In the genomic region with DNA sequence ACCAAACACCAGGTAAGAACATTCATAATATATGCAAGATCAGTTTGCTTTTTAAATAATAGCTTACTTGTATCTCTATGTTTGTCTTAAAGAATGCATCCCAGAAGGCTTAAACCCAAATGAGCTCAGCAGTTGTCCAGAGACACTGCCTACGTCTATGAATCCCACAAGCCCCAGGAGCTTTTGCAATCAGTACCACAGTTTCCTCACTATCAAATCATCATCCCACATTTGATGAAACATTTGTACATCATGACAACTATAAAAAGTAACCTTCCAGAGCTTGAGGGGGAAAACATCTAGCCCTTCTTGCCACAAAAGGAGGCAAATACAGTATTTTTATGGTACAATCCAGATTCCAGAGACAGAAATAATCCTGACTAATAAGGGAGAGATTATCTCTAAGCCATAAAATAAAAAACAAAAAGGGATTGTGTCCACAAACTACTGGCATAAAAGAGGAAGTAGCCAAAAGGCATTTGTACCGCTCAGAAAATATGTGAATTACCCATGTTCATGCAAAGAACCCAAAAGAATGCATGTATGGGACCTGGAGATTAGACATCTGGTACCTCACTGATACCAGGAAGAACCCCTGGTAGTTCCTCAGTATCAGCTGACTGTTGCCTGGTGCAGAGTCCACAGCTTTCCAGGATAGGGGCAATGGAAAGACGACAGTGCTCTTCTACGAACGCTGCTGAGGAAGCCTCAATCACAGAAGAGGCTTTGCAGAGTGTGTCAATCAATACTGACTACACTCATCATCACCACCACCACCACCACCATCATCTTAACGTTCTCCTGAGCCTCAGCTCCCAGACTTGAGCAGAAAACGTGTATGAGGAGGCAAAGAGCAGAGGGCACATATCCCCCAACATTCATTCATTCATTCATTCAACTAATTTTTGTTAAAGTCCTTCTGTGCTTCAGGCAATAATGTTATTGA, we compare ENCODE assay signal across 12 cellular contexts.
DNase-seq lines count a peak whose midpoint lies in the region; ATAC-seq, FAIRE-seq and TF ChIP-seq lines count a peak whose summit lies in the region.
"Had no signal": no experiment of that assay in that cellular context is flagged by ENCODE, and none has a peak within 500 bp of the region (broad histone marks: within the 10 kb centered on the region; RNA-seq: fewer than 3 reads in every experiment).

No MANE protein-coding gene starts in this region.

- no peaks in the 10 kb centered on the region for H3K27me3 ChIP-seq in skeletal muscle satellite cell (ENCODE audit: control insufficient read depth, insufficient read depth, low read length)

- no peaks in the 10 kb centered on the region for H3K9me3 ChIP-seq in skeletal muscle satellite cell (replicated peaks; ENCODE audit: low read length)

- FAIRE-seq in frontal cortex (lab: Jason Lieb, UNC), result no peak

- ATAC-seq in GM21576 (IDR thresholded peaks at IDR 0.05; ENCODE audit: unreplicated experiment), result no peak
- ATAC-seq: left lobe of liver had no signal

- no peak for TF ChIP-seq CTCF in fibroblast of villous mesenchyme (IDR thresholded peaks at IDR 0.05; ENCODE audit: insufficient read depth, low read depth, low read length)

- DNase-seq in ELR (ENCODE audit: low read depth), result peak; percentile 4
- DNase-seq in SKM-1 treated with dmso at 0.1 percent for 144 hours (lab: John Stamatoyannopoulos, UW; ENCODE audit: unreplicated experiment), result peak; percentile 76
- DNase-seq in fibroblast of villous mesenchyme (ENCODE audit: low read depth), result peak; percentile 96
- DNase-seq in NCI-H526 treated with DMSO at 0.1 percent for 48 hours (lab: John Stamatoyannopoulos, UW), result no peak
- DNase-seq in activated CD4-positive, alpha-beta T cell treated with anti-CD3 and anti-CD28 coated beads for 4 hours, result no peak
- DNase-seq in frontal cortex (ENCODE audit: low spot score in 2 of 2), result no peak
- DNase-seq: activated CD4-positive, alpha-beta T cell treated with anti-CD3 and anti-CD28 coated beads for 48 hours; caudate nucleus; DND-41 had no signal

- H3K4me1 ChIP-seq in skeletal muscle satellite cell (ENCODE audit: control insufficient read depth, insufficient read depth, low read length), result peaks cover 7% of the 10 kb centered on the region

- H3K4me3 ChIP-seq in fibroblast of villous mesenchyme (ENCODE audit: low read depth, low read length) (no peak overlapping the region), skeletal muscle satellite cell (ENCODE audit: low read length) (no peak overlapping the region)

- peak overlapping the region; percentile 37 for H3K9ac ChIP-seq in skeletal muscle satellite cell (ENCODE audit: low read depth, low read length)

- H3K36me3 ChIP-seq in skeletal muscle satellite cell (ENCODE audit: insufficient read depth, low read length), result no peaks in the 10 kb centered on the region

- peak overlapping the region; percentile 26 for H3K4me2 ChIP-seq in skeletal muscle satellite cell (ENCODE audit: low read length)

Comparison
In these comparisons a context has a peak if more than half of its experiments do, and no peak if none do; other contexts are left out.
1. DNase-seq: peak in ELR (single experiment), SKM-1 treated with dmso at 0.1 percent for 144 hours (single experiment) and fibroblast of villous mesenchyme (single experiment); none in NCI-H526 treated with DMSO at 0.1 percent for 48 hours (single experiment), activated CD4-positive, alpha-beta T cell treated with anti-CD3 and anti-CD28 coated beads for 4 hours (0 of 2) and frontal cortex (0 of 2).